Comparison of ENCODE assay signal across 21 cellular contexts in genomic region chr21:42427809-42428419, GRCh38. TPM values are rescaled to one million over a fixed set of nuclear protein-coding genes. Genes with fewer than 3 reads are reported as not detected.
A peak's percentile ranks its signal among the peaks of the same experiment; 100 is the strongest.
DNase-seq lines count a peak whose midpoint lies in the region; ATAC-seq and TF ChIP-seq lines count a peak whose summit lies in the region.
"Had no signal": no experiment of that assay in that cellular context is flagged by ENCODE, and none has a peak within 500 bp of the region (broad histone marks: within the 10 kb centered on the region; RNA-seq: fewer than 3 reads in every experiment).

No MANE protein-coding gene starts in this region.

- H3K9me2 ChIP-seq in GM23248 (ENCODE audit: insufficient read depth): no peaks in the 10 kb centered on the region

- peak overlapping the region; percentile 97; the same call in 1 of the 2 replicates for H3K4me2 ChIP-seq in BLaER1
- peak overlapping the region in 7 of 11 experiments; percentile 84 to 98 (median 89); a peak in 13 of 22 replicates for H3K4me2 ChIP-seq in BLaER1 treated with 17β-estradiol and CSF1 and Interleukin-3, amounts not matched to agents 10 nM and 100 nM
- no peak overlapping the region for H3K4me2 ChIP-seq in GM23248 (ENCODE audit: unreplicated experiment)

- peaks cover 58% of the 10 kb centered on the region for H3K4me1 ChIP-seq in BLaER1
- H3K4me1 ChIP-seq in BLaER1 treated with 17β-estradiol and CSF1 and Interleukin-3, amounts not matched to agents 10 nM and 100 nM: peaks cover 30 to 64% (median 54%) of the 10 kb centered on the region in 10 experiments
- H3K4me1 ChIP-seq in liver (ENCODE audit: control insufficient read depth in 4 of 4, insufficient read depth in 4 of 4, low read length in 3 of 4): no peaks in the 10 kb centered on the region
- no peaks in the 10 kb centered on the region for H3K4me1 ChIP-seq in gastrocnemius medialis
- no peaks in the 10 kb centered on the region for H3K4me1 ChIP-seq in GM23248 (ENCODE audit: insufficient read depth)
- H3K4me1 ChIP-seq: SJCRH30 had no signal

- H3K27me3 ChIP-seq in BLaER1 (no peaks in the 10 kb centered on the region), liver (ENCODE audit: control insufficient read depth in 4 of 4, insufficient read depth in 4 of 4, low read length in 3 of 4) (no peaks in the 10 kb centered on the region), gastrocnemius medialis (peaks cover 0 to 24% (median 11%) of the 10 kb centered on the region in 3 donors), GM23248 (replicated peaks; ENCODE audit: insufficient read depth) (no peaks in the 10 kb centered on the region)
- peaks cover 0 to 36% (median 3%) of the 10 kb centered on the region in 11 experiments; a peak in 9 of 22 replicates for H3K27me3 ChIP-seq in BLaER1 treated with 17β-estradiol and CSF1 and Interleukin-3, amounts not matched to agents 10 nM and 100 nM
- H3K27me3 ChIP-seq: SJCRH30 had no signal

- peak; percentile 24 for DNase-seq in NCI-H2107 (lab: John Stamatoyannopoulos, UW)
- no peak for DNase-seq in gastrocnemius medialis
- DNase-seq in omental fat pad (ENCODE audit: low spot score): no peak
- no peak for DNase-seq in stimulated activated CD4-positive, alpha-beta T cell treated with anti-CD3 and anti-CD28 coated beads, Interleukin-4, amount 100 ng/mL, for 1 hour
- no peak for DNase-seq in GM23248
- DNase-seq: ACHN, DMS 273 treated with DMSO at 0.1 percent for 48 hours, HCEC 1CT, Karpas-422, NCI-H1092 treated with DMSO at 0.1 percent for 48 hours, NCI-H146, NCI-H2081 treated with DMSO at 0.1 percent for 48 hours, NCI-H446, NCI-H526 treated with DMSO at 0.1 percent for 48 hours, SJCRH30 had no signal

- no peak overlapping the region for H3K27ac ChIP-seq in BLaER1
- H3K27ac ChIP-seq in BLaER1 treated with 17β-estradiol and CSF1 and Interleukin-3, amounts not matched to agents 10 nM and 100 nM: no peak overlapping the region
- H3K27ac ChIP-seq in liver (ENCODE audit: low read depth in 1 of 2, low read length in 2 of 2): no peak overlapping the region
- no peak overlapping the region for H3K27ac ChIP-seq in gastrocnemius medialis
- no peak overlapping the region for H3K27ac ChIP-seq in GM23248
- H3K27ac ChIP-seq: SJCRH30 had no signal

- no peak for TF ChIP-seq CTCF in liver (IDR thresholded peaks at IDR 0.05; ENCODE audit: low read depth, low read length, missing input control)
- TF ChIP-seq CTCF in gastrocnemius medialis (IDR thresholded peaks at IDR 0.05 in 4 of 5, conservative IDR thresholded peaks at IDR 0.05 in 1 of 5): no peak
- no peak for TF ChIP-seq CTCF in omental fat pad (IDR thresholded peaks at IDR 0.05)

- H3K4me3 ChIP-seq in BLaER1: no peak overlapping the region
- H3K4me3 ChIP-seq in BLaER1 treated with 17β-estradiol and CSF1 and Interleukin-3, amounts not matched to agents 10 nM and 100 nM: no peak overlapping the region
- no peak overlapping the region for H3K4me3 ChIP-seq in liver (ENCODE audit: low read depth in 1 of 3, low read length in 3 of 3)
- H3K4me3 ChIP-seq in gastrocnemius medialis: no peak overlapping the region
- H3K4me3 ChIP-seq in GM23248: no peak overlapping the region
- H3K4me3 ChIP-seq: SJCRH30 had no signal

- no peak overlapping the region for H2AFZ ChIP-seq in GM23248

- H4K20me1 ChIP-seq in BLaER1 (no peaks in the 10 kb centered on the region), GM23248 (ENCODE audit: insufficient read depth) (no peaks in the 10 kb centered on the region)
- peaks cover 0 to 13% (median 0%) of the 10 kb centered on the region in 11 experiments; a peak in 8 of 22 replicates for H4K20me1 ChIP-seq in BLaER1 treated with 17β-estradiol and CSF1 and Interleukin-3, amounts not matched to agents 10 nM and 100 nM

- in situ Hi-C loops in gastrocnemius medialis (cut with MboI; ENCODE audit: low sequenced_read_pairs in 4 of 4): loop anchor here in 1 of 4 donors (25.0 kb wide), 1 partner anchor 91 kb away; no protein-coding TSS in a partner anchor
- in situ Hi-C loops in GM23248 (cut with MboI): no loop called here

- H3K9ac ChIP-seq in BLaER1: no peak overlapping the region
- no peak overlapping the region for H3K9ac ChIP-seq in BLaER1 treated with 17β-estradiol and CSF1 and Interleukin-3, amounts not matched to agents 10 nM and 100 nM
- no peak overlapping the region for H3K9ac ChIP-seq in liver (ENCODE audit: low read depth in 1 of 2, low read length in 2 of 2)
- H3K9ac ChIP-seq in GM23248: no peak overlapping the region

- 75% methylated on average over 10 of the region's 10 CpGs for WGBS in liver
- 49 to 52% methylated on average over 10 of the region's 10 CpGs for WGBS in GM23248 (ENCODE audit: low coverage in 1 of 2, low lambda C conversion rate in 2 of 2, missing lambda C conversion rate in 2 of 2), 2 experiments

- intact Hi-C loops in gastrocnemius medialis (cut with DNase I; ENCODE audit: low total_unique reads): no loop called here

- no peaks in the 10 kb centered on the region for H3K79me2 ChIP-seq in GM23248 (ENCODE audit: insufficient read depth)

- no peak for TF ChIP-seq POLR2A in gastrocnemius medialis (IDR thresholded peaks at IDR 0.05)

- ATAC-seq in gastrocnemius medialis: no peak
- no peak for ATAC-seq in omental fat pad (ENCODE audit: low FRiP score)
- ATAC-seq: Panc1 had no signal

- H3K9me3 ChIP-seq in BLaER1 (peaks cover 14% of the 10 kb centered on the region), liver (ENCODE audit: control insufficient read depth in 4 of 4, low read length in 3 of 4) (peaks cover 0 to 1% (median 0%) of the 10 kb centered on the region in 4 donors), gastrocnemius medialis (no peaks in the 10 kb centered on the region), GM23248 (ENCODE audit: low read depth) (no peaks in the 10 kb centered on the region)
- peaks cover 11 to 17% (median 12%) of the 10 kb centered on the region in 11 experiments for H3K9me3 ChIP-seq in BLaER1 treated with 17β-estradiol and CSF1 and Interleukin-3, amounts not matched to agents 10 nM and 100 nM (replicated peaks in 1 of 11)

- no peak for TF ChIP-seq RAD21 in liver (IDR thresholded peaks at IDR 0.05)

- H3F3A ChIP-seq in GM23248 (ENCODE audit: insufficient read depth): no peaks in the 10 kb centered on the region

- H3K36me3 ChIP-seq in BLaER1 (no peaks in the 10 kb centered on the region), liver (ENCODE audit: control insufficient read depth in 4 of 4, insufficient read depth in 3 of 4, low read depth in 1 of 4, low read length in 3 of 4) (no peaks in the 10 kb centered on the region), gastrocnemius medialis (no peaks in the 10 kb centered on the region), GM23248 (ENCODE audit: low read depth) (no peaks in the 10 kb centered on the region)
- H3K36me3 ChIP-seq in BLaER1 treated with 17β-estradiol and CSF1 and Interleukin-3, amounts not matched to agents 10 nM and 100 nM: no peaks in the 10 kb centered on the region
- H3K36me3 ChIP-seq: SJCRH30 had no signal

TF ChIP-seq in liver, 16 proteins besides CTCF, POLR2A, EP300 and RAD21:
- TF ChIP-seq ATF3 (IDR thresholded peaks at IDR 0.05): peak; percentile 62
- no peak for TF ChIP-seq MAX (IDR thresholded peaks at IDR 0.05)
- peak; percentile 23 to 60 for TF ChIP-seq RXRA (IDR thresholded peaks at IDR 0.05)
- no peak for TF ChIP-seq HNF4G (IDR thresholded peaks at IDR 0.05)

RNA-seq across cellular contexts. Expression of gene UBASH3A, which starts 24.2 kb away (rescaled TPM):
- total RNA-seq in liver (under 1 TPM; 0.65 to 0.75 TPM), gastrocnemius medialis (under 1 TPM in 1 of 4 donors, not detected in 3; 0.41 TPM), omental fat pad (under 1 TPM in 3 of 4 donors, not detected in 1; 0.31 to 0.96 (median 0.79) TPM)
- polyA plus RNA-seq in liver (under 1 TPM; 0.10 to 0.24 TPM), GM23248 (2016; fragmentation: Nextera tagmentation; extraction: Ambion mirVana) (not detected in 2 replicates)
- not detected in 2 replicates for total RNA-seq in GM23248 (2014; rRNA removed; shearing (Covaris generic))
- total RNA-seq: MCF 10A, SJCRH30 had no signal
- polyA plus RNA-seq: CD14-positive monocyte had no signal

RNA-seq across cellular contexts. Expression of gene TMPRSS3, which starts 32.1 kb away (rescaled TPM):
- total RNA-seq in liver (under 1 TPM in 1 of 2 donors, not detected in 1; 0.50 TPM), gastrocnemius medialis (not detected), omental fat pad (1 to 10 TPM in 3 of 4 donors, under 1 TPM in 1; 0.32 to 8.7 (median 5.9) TPM)
- polyA plus RNA-seq in liver (under 1 TPM in 1 of 2 donors, not detected in 1; 0.25 TPM), GM23248 (2016; fragmentation: Nextera tagmentation; extraction: Ambion mirVana) (not detected in 2 replicates)
- total RNA-seq in GM23248 (2014; rRNA removed; shearing (Covaris generic)): not detected in 2 replicates
- total RNA-seq: SJCRH30 had no signal
